In genomic region chr6:106764353-106764980, GRCh38 we compare ENCODE assay signal across 22 cellular contexts.
"Had no signal": no experiment of that assay in that cellular context is flagged by ENCODE, and none has a peak within 500 bp of the region (broad histone marks: within the 10 kb centered on the region; RNA-seq: fewer than 3 reads in every experiment).

No MANE protein-coding gene starts in this region.

- H3K27me3 ChIP-seq: ascending aorta, breast epithelium, gastrocnemius medialis, heart left ventricle, vagina had no signal

- H3K27me3 Mint-ChIP-seq: activated naive CD4-positive, alpha-beta T cell treated with anti-CD3 and anti-CD28 coated beads, Interleukin-2, amount 50 U/mL, for 24 hours; memory B cell; stimulated activated naive CD8-positive, alpha-beta T cell treated with anti-CD3 and anti-CD28 coated beads, Interleukin-15, amount 100 ng/mL, for 72 hours had no signal

- H3K4me3 ChIP-seq: ascending aorta, breast epithelium, coronary artery, gastrocnemius medialis, heart left ventricle, left ventricle myocardium inferior, prostate gland, skin epidermis, vagina had no signal

- H3K4me1 ChIP-seq: ascending aorta, breast epithelium, gastrocnemius medialis, heart left ventricle, left ventricle myocardium inferior, prostate gland, vagina had no signal

- H3K27ac Mint-ChIP-seq: activated CD4-positive, alpha-beta T cell treated with anti-CD3 and anti-CD28 coated beads, Interleukin-2, amount 10 ng/mL, durations not matched to agents 7 days and 5 days; activated naive CD4-positive, alpha-beta T cell treated with anti-CD3 and anti-CD28 coated beads, Interleukin-2, amount 50 U/mL, for 24 hours; activated T-cell treated with anti-CD3 and anti-CD28 coated beads, Interleukin-2, amount 50 U/mL, for 72 hours; memory B cell; stimulated activated naive CD8-positive, alpha-beta T cell treated with anti-CD3 and anti-CD28 coated beads, Interleukin-15, amount 100 ng/mL, for 72 hours; T-helper 2 cell treated with Interferon-gamma antibody and Interleukin-4, amounts not matched to agents 5 μg/mL and 100 μg/mL, for 36 hours had no signal

- H3K27ac ChIP-seq: ascending aorta, breast epithelium, coronary artery, gastrocnemius medialis, heart left ventricle, left ventricle myocardium inferior, prostate gland, skin epidermis, vagina had no signal

- ATAC-seq: activated CD4-positive, CD25-positive, alpha-beta regulatory T cell treated with anti-CD3 and anti-CD28 coated beads, Interleukin-2, amount 50 U/mL, for 24 hours; activated T-cell treated with anti-CD3 and anti-CD28 coated beads, Interleukin-2, amount 50 U/mL, for 72 hours; esophagus mucosa; gastrocnemius medialis; heart left ventricle; right cardiac atrium; stimulated activated naive CD8-positive, alpha-beta T cell treated with anti-CD3 and anti-CD28 coated beads, Interleukin-15, amount 100 ng/mL, for 72 hours had no signal

- H3K36me3 ChIP-seq: ascending aorta, breast epithelium, gastrocnemius medialis, heart left ventricle, left ventricle myocardium inferior, prostate gland, vagina had no signal

- H3K9me3 ChIP-seq: ascending aorta, gastrocnemius medialis, prostate gland, vagina had no signal

- H3K36me3 Mint-ChIP-seq: activated naive CD4-positive, alpha-beta T cell treated with anti-CD3 and anti-CD28 coated beads, Interleukin-2, amount 50 U/mL, for 24 hours had no signal

- H3K4me3 Mint-ChIP-seq: activated CD4-positive, alpha-beta T cell treated with anti-CD3 and anti-CD28 coated beads, Interleukin-2, amount 10 ng/mL, durations not matched to agents 7 days and 5 days; activated naive CD4-positive, alpha-beta T cell treated with anti-CD3 and anti-CD28 coated beads, Interleukin-2, amount 50 U/mL, for 24 hours; activated T-cell treated with anti-CD3 and anti-CD28 coated beads, Interleukin-2, amount 50 U/mL, for 72 hours; memory B cell; neural crest cell; stimulated activated naive CD8-positive, alpha-beta T cell treated with anti-CD3 and anti-CD28 coated beads, Interleukin-15, amount 100 ng/mL, for 72 hours; T-helper 2 cell treated with Interferon-gamma antibody and Interleukin-4, amounts not matched to agents 5 μg/mL and 100 μg/mL, for 36 hours had no signal

- H3K4me1 Mint-ChIP-seq: activated CD4-positive, alpha-beta T cell treated with anti-CD3 and anti-CD28 coated beads, Interleukin-2, amount 10 ng/mL, durations not matched to agents 7 days and 5 days; activated naive CD4-positive, alpha-beta T cell treated with anti-CD3 and anti-CD28 coated beads, Interleukin-2, amount 50 U/mL, for 24 hours; memory B cell; neural crest cell; stimulated activated naive CD8-positive, alpha-beta T cell treated with anti-CD3 and anti-CD28 coated beads, Interleukin-15, amount 100 ng/mL, for 72 hours had no signal

- DNase-seq: activated CD4-positive, alpha-beta T cell treated with anti-CD3 and anti-CD28 coated beads, Interleukin-2, amount 10 ng/mL, durations not matched to agents 7 days and 5 days; activated CD8-positive, alpha-beta memory T cell treated with anti-CD3 and anti-CD28 coated beads for 24 hours; activated effector memory CD4-positive, alpha-beta T cell treated with anti-CD3 and anti-CD28 coated beads, Interleukin-2, amount 50 U/mL, for 16 hours; activated T-cell treated with anti-CD3 and anti-CD28 coated beads, Interleukin-2, amount 50 U/mL, for 72 hours; gastrocnemius medialis; heart left ventricle; left ventricle myocardium inferior; right cardiac atrium; stimulated activated naive CD8-positive, alpha-beta T cell treated with anti-CD3 and anti-CD28 coated beads, Interleukin-15, amount 100 ng/mL, for 72 hours; trophoblast cell had no signal
